In genomic region chr15:78565951-78566774, GRCh38 we compare ENCODE assay signal across 8 cellular contexts. TPM values are rescaled to one million over a fixed set of nuclear protein-coding genes. Genes with fewer than 3 reads are reported as not detected.
DNase-seq lines count a peak whose midpoint lies in the region; ATAC-seq and TF ChIP-seq lines count a peak whose summit lies in the region.

No MANE protein-coding gene starts in this region.

- H3K4me1 Mint-ChIP-seq in activated CD4-positive, alpha-beta T cell treated with anti-CD3 and anti-CD28 coated beads, Interleukin-2, amount 10 ng/mL, durations not matched to agents 24 days and 14 days, result peaks cover 23% of the 10 kb centered on the region
- peaks cover 15% of the 10 kb centered on the region for H3K4me1 Mint-ChIP-seq in HFFc6 (ENCODE audit: low read depth)
- H3K4me1 Mint-ChIP-seq in central memory CD8-positive, alpha-beta T cell, result peaks cover 19% of the 10 kb centered on the region

- peaks cover 19% of the 10 kb centered on the region for H3K27me3 ChIP-seq in mononuclear cell (ENCODE audit: insufficient read depth, low read length)

- DNase-seq in activated CD4-positive, alpha-beta T cell treated with anti-CD3 and anti-CD28 coated beads, Interleukin-2, amount 10 ng/mL, durations not matched to agents 24 days and 14 days, result no peak
- DNase-seq in activated CD4-positive, alpha-beta T cell treated with anti-CD3 and anti-CD28 coated beads for 1 hour, result no peak
- DNase-seq in HFFc6 (peak; percentile 19), NCI-H69 (lab: John Stamatoyannopoulos, UW) (peak; percentile 60), cortex of kidney (lab: John Stamatoyannopoulos, UW) (no peak), cerebellar nuclear complex (lab: John Stamatoyannopoulos, UW) (no peak)
- no peak for DNase-seq in central memory CD8-positive, alpha-beta T cell (ENCODE audit: low spot score in 2 of 2)

- H3K4me3 Mint-ChIP-seq in activated CD4-positive, alpha-beta T cell treated with anti-CD3 and anti-CD28 coated beads, Interleukin-2, amount 10 ng/mL, durations not matched to agents 24 days and 14 days, result peak overlapping the region; percentile 87
- H3K4me3 Mint-ChIP-seq in HFFc6, result peak overlapping the region; percentile 88
- peak overlapping the region; percentile 87 for H3K4me3 Mint-ChIP-seq in central memory CD8-positive, alpha-beta T cell

- H3K4me3 ChIP-seq in mononuclear cell (ENCODE audit: low read length), result peak overlapping the region; percentile 52

- no peaks in the 10 kb centered on the region for H3K9me3 Mint-ChIP-seq in activated CD4-positive, alpha-beta T cell treated with anti-CD3 and anti-CD28 coated beads, Interleukin-2, amount 10 ng/mL, durations not matched to agents 24 days and 14 days
- no peaks in the 10 kb centered on the region for H3K9me3 Mint-ChIP-seq in HFFc6
- H3K9me3 Mint-ChIP-seq in central memory CD8-positive, alpha-beta T cell, result no peaks in the 10 kb centered on the region

- H3K36me3 Mint-ChIP-seq in activated CD4-positive, alpha-beta T cell treated with anti-CD3 and anti-CD28 coated beads, Interleukin-2, amount 10 ng/mL, durations not matched to agents 24 days and 14 days (ENCODE audit: low read depth), result no peaks in the 10 kb centered on the region
- H3K36me3 Mint-ChIP-seq in HFFc6 (ENCODE audit: low read depth), result no peaks in the 10 kb centered on the region
- H3K36me3 Mint-ChIP-seq in central memory CD8-positive, alpha-beta T cell (ENCODE audit: insufficient read depth), result no peaks in the 10 kb centered on the region

- H3K27me3 Mint-ChIP-seq in activated CD4-positive, alpha-beta T cell treated with anti-CD3 and anti-CD28 coated beads, Interleukin-2, amount 10 ng/mL, durations not matched to agents 24 days and 14 days, result peaks cover 33% of the 10 kb centered on the region
- peaks cover 7% of the 10 kb centered on the region for H3K27me3 Mint-ChIP-seq in HFFc6 (ENCODE audit: insufficient read depth)
- H3K27me3 Mint-ChIP-seq in central memory CD8-positive, alpha-beta T cell, result peaks cover 12% of the 10 kb centered on the region

- peak; percentile 36 for TF ChIP-seq CTCF in HFFc6 (IDR thresholded peaks at IDR 0.05)

- no peak for ATAC-seq in central memory CD8-positive, alpha-beta T cell (replicated peaks; ENCODE audit: extremely low read depth, poor library complexity, severe bottlenecking)

- H3K4me1 ChIP-seq in mononuclear cell (ENCODE audit: insufficient read depth, low read length), result peaks cover 15% of the 10 kb centered on the region

- intact Hi-C loops in activated CD4-positive, alpha-beta T cell treated with anti-CD3 and anti-CD28 coated beads, Interleukin-2, amount 10 ng/mL, durations not matched to agents 24 days and 14 days (cut with micrococcal nuclease), result loop anchor here (1.0 kb wide), 1 partner anchor 26 kb away; the partner anchor contains the start of gene PSMA4

- no peaks in the 10 kb centered on the region for H3K9me3 ChIP-seq in mononuclear cell (ENCODE audit: low read depth, low read length)

- peak overlapping the region; percentile 43 for H3K27ac Mint-ChIP-seq in activated CD4-positive, alpha-beta T cell treated with anti-CD3 and anti-CD28 coated beads, Interleukin-2, amount 10 ng/mL, durations not matched to agents 24 days and 14 days
- H3K27ac Mint-ChIP-seq in HFFc6, result peak overlapping the region; percentile 46; the same call in 1 of the 2 replicates
- H3K27ac Mint-ChIP-seq in central memory CD8-positive, alpha-beta T cell (ENCODE audit: low read depth), result no peak overlapping the region

RNA-seq across cellular contexts. Expression of gene CHRNA5, which starts 0.8 kb away (rescaled TPM):
- total RNA-seq in activated CD4-positive, alpha-beta T cell treated with anti-CD3 and anti-CD28 coated beads, Interleukin-2, amount 10 ng/mL, durations not matched to agents 24 days and 14 days, result 8.9 and 10.1 TPM in 2 replicates
- 1 to 10 TPM in 5 of 6 experiments, under 1 TPM in 1; 0.94 to 2.1 (median 1.6) TPM for total RNA-seq in HFFc6 (2021; fragmentation: NEBNext Ultra II Directional; extraction: Animal tissue kit (Norgen Biotek cat#: 25700))
- 0.52 TPM for total RNA-seq in mononuclear cell

RNA-seq across cellular contexts. Expression of gene PSMA4, which starts 25.9 kb away (rescaled TPM):
- 335 and 342 TPM in 2 replicates for total RNA-seq in activated CD4-positive, alpha-beta T cell treated with anti-CD3 and anti-CD28 coated beads, Interleukin-2, amount 10 ng/mL, durations not matched to agents 24 days and 14 days
- total RNA-seq in HFFc6 (2021; fragmentation: NEBNext Ultra II Directional; extraction: Animal tissue kit (Norgen Biotek cat#: 25700)), result 100 to 1,000 TPM; 181 to 242 (median 217) TPM
- 70.6 TPM for total RNA-seq in mononuclear cell

RNA-seq across cellular contexts. Expression of gene CHRNA3, which starts 54.6 kb away (rescaled TPM):
- total RNA-seq in activated CD4-positive, alpha-beta T cell treated with anti-CD3 and anti-CD28 coated beads, Interleukin-2, amount 10 ng/mL, durations not matched to agents 24 days and 14 days, result not detected in 2 replicates
- total RNA-seq in HFFc6 (2021; fragmentation: NEBNext Ultra II Directional; extraction: Animal tissue kit (Norgen Biotek cat#: 25700)), result not detected
- not detected for total RNA-seq in mononuclear cell

RNA-seq across cellular contexts. Expression of gene HYKK, which starts 58.8 kb away (rescaled TPM):
- total RNA-seq in activated CD4-positive, alpha-beta T cell treated with anti-CD3 and anti-CD28 coated beads, Interleukin-2, amount 10 ng/mL, durations not matched to agents 24 days and 14 days, result 0.90 and 1.6 TPM in 2 replicates
- 1 to 10 TPM; 3.1 to 5.2 (median 4.1) TPM for total RNA-seq in HFFc6 (2021; fragmentation: NEBNext Ultra II Directional; extraction: Animal tissue kit (Norgen Biotek cat#: 25700))
- total RNA-seq in mononuclear cell, result 0.94 TPM

Comparison
In these comparisons a context has a peak if more than half of its experiments do, and no peak if none do; other contexts are left out.
1. DNase-seq: peak in HFFc6 (single experiment) and NCI-H69 (single experiment); none in activated CD4-positive, alpha-beta T cell treated with anti-CD3 and anti-CD28 coated beads, Interleukin-2, amount 10 ng/mL, durations not matched to agents 24 days and 14 days (single experiment), activated CD4-positive, alpha-beta T cell treated with anti-CD3 and anti-CD28 coated beads for 1 hour (single experiment), central memory CD8-positive, alpha-beta T cell (0 of 2), cortex of kidney (single experiment) and cerebellar nuclear complex (0 of 2).
2. Peak in every context shown above with its lines, with median percentiles within 50 percentile points of each other: H3K4me3 Mint-ChIP-seq.